ENCODE assay signal across 8 cellular contexts in genomic region chr6:139881728-139882211, GRCh38.
A peak's percentile ranks its signal among the peaks of the same experiment; 100 is the strongest.
DNase-seq lines count a peak whose midpoint lies in the region; ATAC-seq and TF ChIP-seq lines count a peak whose summit lies in the region.

No MANE protein-coding gene starts in this region.

- no peaks in the 10 kb centered on the region for H3K27me3 ChIP-seq in right lobe of liver
- no peaks in the 10 kb centered on the region for H3K27me3 ChIP-seq in aorta (ENCODE audit: control insufficient read depth in 1 of 2, insufficient read depth in 2 of 2, low read length in 1 of 2)

- H3K27me3 Mint-ChIP-seq in chondrocyte (ENCODE audit: low read depth), result no peaks in the 10 kb centered on the region

- H3K36me3 ChIP-seq in right lobe of liver, result no peaks in the 10 kb centered on the region
- no peaks in the 10 kb centered on the region for H3K36me3 ChIP-seq in aorta (ENCODE audit: control insufficient read depth in 1 of 2, insufficient read depth in 2 of 2, low read length in 1 of 2)

- TF ChIP-seq CTCF in chondrocyte (IDR thresholded peaks at IDR 0.05) (peak; percentile 78), right lobe of liver (IDR thresholded peaks at IDR 0.05) (peak; percentile 54 to 82 (median 74))

- no peak overlapping the region for H3K4me3 ChIP-seq in right lobe of liver
- no peak overlapping the region for H3K4me3 ChIP-seq in aorta (ENCODE audit: low read length in 2 of 2)

- peaks cover 44% of the 10 kb centered on the region for H3K4me1 Mint-ChIP-seq in chondrocyte (ENCODE audit: low read depth)

- WGBS in right lobe of liver (ENCODE audit: insufficient coverage, low coverage, low lambda C conversion rate, missing lambda C conversion rate), result 67% methylated on average over 1 of the region's 2 CpGs
- 89 to 90% methylated on average over 2 of the region's 2 CpGs for WGBS in aorta, 2 donors

- no peaks in the 10 kb centered on the region for H3K36me3 Mint-ChIP-seq in chondrocyte (ENCODE audit: low read depth)

- ATAC-seq in GM19452 (IDR thresholded peaks at IDR 0.05; ENCODE audit: unreplicated experiment) (peak; percentile 78), HG03432 (IDR thresholded peaks at IDR 0.05; ENCODE audit: unreplicated experiment) (peak; percentile 78), right lobe of liver (peak; percentile 75 to 82 (median 81)), aorta (ENCODE audit: low FRiP score) (peak; percentile 62)

- peaks cover 0 to 6% (median 0%) of the 10 kb centered on the region in 4 donors for H3K4me1 ChIP-seq in right lobe of liver
- H3K4me1 ChIP-seq in aorta (ENCODE audit: control insufficient read depth in 1 of 2, insufficient read depth in 2 of 2, low read length in 2 of 2), result peaks cover 3 to 4% of the 10 kb centered on the region in 2 donors

- H3K27ac ChIP-seq in right lobe of liver, result no peak overlapping the region
- peak overlapping the region in 1 of 2 donors; percentile 66 for H3K27ac ChIP-seq in aorta (ENCODE audit: low read depth in 1 of 2, low read length in 2 of 2)

- H3K9me3 ChIP-seq in right lobe of liver, result no peaks in the 10 kb centered on the region
- H3K9me3 ChIP-seq in aorta (ENCODE audit: control insufficient read depth, low read length), result no peaks in the 10 kb centered on the region

- no peak for TF ChIP-seq POLR2A in right lobe of liver (IDR thresholded peaks at IDR 0.05)

- H3K4me3 Mint-ChIP-seq in chondrocyte (ENCODE audit: unreplicated experiment), result peak overlapping the region; percentile 51

- intact Hi-C loops in right lobe of liver (cut with DNase I) (no loop called here), aorta (cut with DNase I) (loop anchor here in 1 of 2 donors (10.0 kb wide), 2 partner anchors 103 to 507 kb away; partner anchors contain the start of gene CITED2)

- H3K9me3 Mint-ChIP-seq in chondrocyte (ENCODE audit: low read depth), result no peaks in the 10 kb centered on the region

- peak overlapping the region; percentile 86 for H3K27ac Mint-ChIP-seq in chondrocyte (ENCODE audit: unreplicated experiment)

- DNase-seq in NCI-H345 (lab: John Stamatoyannopoulos, UW) (peak; percentile 63), NCI-H345 treated with DMSO at 0.1 percent for 48 hours (lab: John Stamatoyannopoulos, UW; ENCODE audit: unreplicated experiment) (no peak), NOMO-1 (lab: John Stamatoyannopoulos, UW; ENCODE audit: unreplicated experiment in 2 of 2) (peak; percentile 36 to 51), chondrocyte (ENCODE audit: low spot score) (no peak), right lobe of liver (peak in 1 of 3 donors; percentile 46), aorta (no peak)

Comparison
In these comparisons a context has a peak if more than half of its experiments do, and no peak if none do; other contexts are left out.
1. DNase-seq: peak in NCI-H345 (single experiment) and NOMO-1 (2 of 2); none in NCI-H345 treated with DMSO at 0.1 percent for 48 hours (single experiment), chondrocyte (single experiment) and aorta (0 of 2).
2. Peak in every context shown above with its lines, with median percentiles within 50 percentile points of each other: ATAC-seq.